ENCODE assay signal across 30 cellular contexts in genomic region chr17:48499248-48499647, GRCh38. TPM values are rescaled to one million over a fixed set of nuclear protein-coding genes. Genes with fewer than 3 reads are reported as not detected.
A peak's percentile ranks its signal among the peaks of the same experiment; 100 is the strongest.
DNase-seq lines count a peak whose midpoint lies in the region; ATAC-seq and TF ChIP-seq lines count a peak whose summit lies in the region.
"Had no signal": no experiment of that assay in that cellular context is flagged by ENCODE, and none has a peak within 500 bp of the region (broad histone marks: within the 10 kb centered on the region; RNA-seq: fewer than 3 reads in every experiment).

No MANE protein-coding gene starts in this region.

- no peak overlapping the region for H3K9ac ChIP-seq in fibroblast of lung (ENCODE audit: insufficient read depth, low read length)
- H3K9ac ChIP-seq in smooth muscle cell (ENCODE audit: low read depth) = no peak overlapping the region

- H3K27ac ChIP-seq in PC-9 (peak overlapping the region; percentile 79; the same call in 1 of the 2 replicates), fibroblast of lung (ENCODE audit: insufficient read depth, low read length) (no peak overlapping the region), smooth muscle cell (ENCODE audit: low read depth) (peak overlapping the region; percentile 92)
- H3K27ac ChIP-seq: esophagus squamous epithelium, skin epidermis, stomach, tibial nerve had no signal

- no peaks in the 10 kb centered on the region for H3K36me3 ChIP-seq in PC-9 (ENCODE audit: low read depth)
- no peaks in the 10 kb centered on the region for H3K36me3 ChIP-seq in fibroblast of lung (ENCODE audit: control insufficient read depth, insufficient read depth, low read length)
- H3K36me3 ChIP-seq in smooth muscle cell (ENCODE audit: low read depth) = no peaks in the 10 kb centered on the region
- no peaks in the 10 kb centered on the region for H3K36me3 ChIP-seq in mucosa of descending colon (ENCODE audit: low read depth)
- H3K36me3 ChIP-seq: esophagus squamous epithelium, stomach, tibial nerve had no signal

- H2AFZ ChIP-seq in PC-9 (no peak overlapping the region), fibroblast of lung (ENCODE audit: low read length) (no peak overlapping the region), smooth muscle cell (ENCODE audit: low read depth) (no peak overlapping the region)

- no peaks in the 10 kb centered on the region for H3K27me3 ChIP-seq in PC-9 (ENCODE audit: insufficient read depth, low read depth)
- no peaks in the 10 kb centered on the region for H3K27me3 ChIP-seq in fibroblast of lung (ENCODE audit: control insufficient read depth, insufficient read depth, low read length)
- H3K27me3 ChIP-seq in smooth muscle cell (ENCODE audit: low read depth) = no peaks in the 10 kb centered on the region

- ATAC-seq in mucosa of descending colon = no peak
- ATAC-seq: activated CD4-positive, CD25-positive, alpha-beta regulatory T cell treated with anti-CD3 and anti-CD28 coated beads, Interleukin-2, amount 50 U/mL, for 24 hours; HCT116; natural killer cell treated with Interleukin-12 subunit alpha and Interleukin-12 subunit beta and Interleukin-15 and Interleukin-18, amount 100 ng/mL, for 72 hours had no signal

- H3K4me2 ChIP-seq in PC-9 (peak overlapping the region; percentile 74), fibroblast of lung (ENCODE audit: extremely low read depth, insufficient read depth, low read length) (no peak overlapping the region), smooth muscle cell (peak overlapping the region; percentile 61)

- no peaks in the 10 kb centered on the region for H3K9me2 ChIP-seq in PC-9 (ENCODE audit: insufficient read depth)

- WGBS in smooth muscle cell (ENCODE audit: low lambda C conversion rate) = 23% methylated on average over 3 of the region's 3 CpGs

- intact Hi-C loops in PC-9 (cut with micrococcal nuclease; ENCODE audit: unreplicated experiment) (no loop called here), posterior cingulate gyrus (cut with DNase I) (no loop called here), mucosa of descending colon (cut with DNase I, micrococcal nuclease) (no loop called here)

- no peaks in the 10 kb centered on the region for H3K9me3 ChIP-seq in PC-9 (ENCODE audit: insufficient read depth, low read depth)
- H3K9me3 ChIP-seq in fibroblast of lung (ENCODE audit: control insufficient read depth, insufficient read depth, low read depth, low read length) = no peaks in the 10 kb centered on the region
- H3K9me3 ChIP-seq in smooth muscle cell (replicated peaks; ENCODE audit: low read depth) = no peaks in the 10 kb centered on the region
- no peaks in the 10 kb centered on the region for H3K9me3 ChIP-seq in mucosa of descending colon
- H3K9me3 ChIP-seq: esophagus squamous epithelium, stomach, tibial nerve had no signal

- no peak overlapping the region for H3K4me3 ChIP-seq in PC-9
- no peak overlapping the region for H3K4me3 ChIP-seq in fibroblast of lung (replicated peaks in 1 of 4; ENCODE audit: control extremely low read depth in 1 of 4, insufficient read depth in 1 of 4, low read depth in 3 of 4, low read length in 4 of 4)
- no peak overlapping the region for H3K4me3 ChIP-seq in smooth muscle cell
- H3K4me3 ChIP-seq in mucosa of descending colon = no peak overlapping the region
- H3K4me3 ChIP-seq: esophagus squamous epithelium, skin epidermis, stomach, tibial nerve had no signal

- DNase-seq in NCI-H345 (lab: John Stamatoyannopoulos, UW) (peak; percentile 20), NCI-H345 treated with DMSO at 0.1 percent for 48 hours (lab: John Stamatoyannopoulos, UW; ENCODE audit: unreplicated experiment) (no peak), PC-9 (peak in 1 of 2 experiments; percentile 87), fibroblast of lung (ENCODE audit: low read depth in 2 of 2) (peak; percentile 49 to 51), smooth muscle cell (lab: John Stamatoyannopoulos, UW; ENCODE audit: unreplicated experiment) (no peak), posterior cingulate gyrus (no peak), NK-92 (lab: John Stamatoyannopoulos, UW; ENCODE audit: unreplicated experiment) (no peak), mucosa of descending colon (no peak)
- DNase-seq: activated CD4-positive, alpha-beta memory T cell treated with anti-CD3 and anti-CD28 coated beads for 36 hours; activated CD8-positive, alpha-beta memory T cell treated with anti-CD3 and anti-CD28 coated beads, Interleukin-2, amount 50 U/mL, for 4 hours; aorta; caudate nucleus; CD4-positive, alpha-beta T cell; endodermal cell; esophagus squamous epithelium; NCI-H2171 treated with DMSO at 0.1 percent for 48 hours; NCI-H526 treated with DMSO at 0.1 percent for 48 hours; stomach had no signal

- H3K4me1 ChIP-seq in PC-9 (replicated peaks; ENCODE audit: insufficient read depth) (peaks cover 78% of the 10 kb centered on the region), fibroblast of lung (ENCODE audit: control insufficient read depth, extremely low read depth, insufficient read depth, low read length) (peaks cover 6% of the 10 kb centered on the region), smooth muscle cell (ENCODE audit: low read depth) (peaks cover 25% of the 10 kb centered on the region), mucosa of descending colon (ENCODE audit: low read depth) (no peaks in the 10 kb centered on the region)
- H3K4me1 ChIP-seq: tibial nerve had no signal

- no peaks in the 10 kb centered on the region for H4K20me1 ChIP-seq in PC-9 (ENCODE audit: insufficient read depth)
- H4K20me1 ChIP-seq in fibroblast of lung (ENCODE audit: control insufficient read depth, extremely low read depth, insufficient read depth, low read length) = no peaks in the 10 kb centered on the region
- H4K20me1 ChIP-seq in smooth muscle cell (ENCODE audit: low read depth) = no peaks in the 10 kb centered on the region

- POLR2A ChIA-PET in PC-9 (lab: Charles Lee; ENCODE audit: unreplicated experiment) = no interaction called here

- BruUV-seq in PC-9 (replicated peaks; lab: Mats Ljungman, UMichigan) = no TSS peak

- peaks cover 53% of the 10 kb centered on the region for H3F3A ChIP-seq in PC-9 (ENCODE audit: insufficient read depth, low read depth)
- H3F3A ChIP-seq in smooth muscle cell (ENCODE audit: low read depth) = peaks cover 52% of the 10 kb centered on the region

- TF ChIP-seq CTCF in PC-9 (conservative IDR thresholded peaks at IDR 0.05) = no peak
- no peak for TF ChIP-seq CTCF in fibroblast of lung (conservative IDR thresholded peaks at IDR 0.05 in 1 of 2, IDR thresholded peaks at IDR 0.05 in 1 of 2; ENCODE audit: low read depth in 1 of 2, low read length in 2 of 2)
- no peak for TF ChIP-seq CTCF in smooth muscle cell (IDR thresholded peaks at IDR 0.05; ENCODE audit: borderline replicate concordance, insufficient read depth, poor library complexity, severe bottlenecking)
- TF ChIP-seq CTCF in mucosa of descending colon (IDR thresholded peaks at IDR 0.05) = no peak

- CTCF ChIA-PET in PC-9 (lab: Charles Lee) = interaction anchor here (0.9 kb wide), 1 partner anchor 163 kb away, joined by 3 read pairs; no protein-coding TSS in a partner anchor

- H3K79me2 ChIP-seq in PC-9 (ENCODE audit: low read depth) (no peaks in the 10 kb centered on the region), fibroblast of lung (ENCODE audit: control insufficient read depth, insufficient read depth, low read length) (no peaks in the 10 kb centered on the region), smooth muscle cell (ENCODE audit: low read depth) (no peaks in the 10 kb centered on the region)

RNA-seq across cellular contexts. Expression of gene HOXB1, which starts 31.6 kb away (rescaled TPM):
- total RNA-seq in PC-9 (2021) (not detected in 2 replicates), fibroblast of lung (not detected in 2 replicates), smooth muscle cell (not detected in 2 replicates), mucosa of descending colon (not detected)
- polyA plus RNA-seq in fibroblast of lung (not detected in 2 replicates), smooth muscle cell (not detected in 2 replicates)
- polyA plus RNA-seq in fibroblast of lung (2012) = not detected in 2 replicates
- not detected in 2 replicates for polyA minus RNA-seq in fibroblast of lung (ENCODE audit: low replicate concordance)
- total RNA-seq: activated CD4-positive, alpha-beta memory T cell treated with anti-CD3 and anti-CD28 coated beads for 36 hours; activated naive CD4-positive, alpha-beta T cell treated with anti-CD3 and anti-CD28 coated beads, Interleukin-2, amount 50 U/mL, for 72 hours; aorta; CD4-positive, alpha-beta T cell; endodermal cell; G401; mononuclear cell; natural killer cell treated with Interleukin-12 subunit alpha and Interleukin-12 subunit beta and Interleukin-15 and Interleukin-18, amount 100 ng/mL, for 72 hours; omental fat pad; RPMI7951; SK-MEL-5; stomach; T-helper 1 cell treated with Interleukin-12 subunit alpha and Interleukin-12 subunit beta and Interleukin-4 antibody, amounts not matched to agents 30 ng/mL and 1 ng/mL, for 36 hours; tibial nerve had no signal

RNA-seq across cellular contexts. Expression of gene HOXB2, which starts 45.7 kb away (rescaled TPM):
- 0.31 and 0.90 TPM in 2 replicates for total RNA-seq in PC-9 (2021)
- total RNA-seq in fibroblast of lung = 9.2 and 12.2 TPM in 2 replicates
- 12.3 and 15.9 TPM in 2 replicates for polyA plus RNA-seq in fibroblast of lung
- polyA plus RNA-seq in fibroblast of lung (2012) = 18.2 and 25.8 TPM in 2 replicates
- polyA minus RNA-seq in fibroblast of lung (ENCODE audit: low replicate concordance) = 10.2 and 12.9 TPM in 2 replicates
- 16.9 and 40.4 TPM in 2 replicates for total RNA-seq in smooth muscle cell
- 26.5 and 35.6 TPM in 2 replicates for polyA plus RNA-seq in smooth muscle cell
- total RNA-seq in mucosa of descending colon = 10 to 100 TPM in 1 of 3 donors, 1 to 10 TPM in 1, under 1 TPM in 1; 0.93 to 32.4 (median 3.3) TPM
- total RNA-seq: SK-MEL-5 had no signal

Comparison
In these comparisons a context has a peak if more than half of its experiments do, and no peak if none do; other contexts are left out.
1. DNase-seq: peak in NCI-H345 (single experiment) and fibroblast of lung (2 of 2); none in NCI-H345 treated with DMSO at 0.1 percent for 48 hours (single experiment), smooth muscle cell (single experiment), posterior cingulate gyrus (0 of 10), NK-92 (single experiment) and mucosa of descending colon (0 of 3).